ENCODE assay signal across 5 cellular contexts in the genomic region with DNA sequence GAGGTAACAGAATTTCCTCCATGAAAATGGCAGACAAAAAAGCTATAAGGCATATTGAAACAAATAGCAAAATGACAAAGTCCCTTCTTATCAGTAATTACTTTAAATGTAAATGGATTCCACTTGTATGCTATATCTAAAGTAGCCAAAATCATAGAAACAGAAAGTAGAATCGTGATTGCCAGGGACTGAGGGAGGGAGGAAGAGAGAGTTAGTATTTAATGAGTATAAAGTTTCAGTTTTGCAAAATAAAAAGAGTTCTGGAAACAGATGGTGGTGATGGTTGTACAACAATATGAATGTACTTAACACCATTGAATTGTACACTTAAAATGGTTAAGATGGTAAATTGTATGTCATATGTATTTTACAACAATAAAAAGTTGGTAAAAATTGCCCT.
"Had no signal": no experiment of that assay in that cellular context is flagged by ENCODE, and none has a peak within 500 bp of the region (broad histone marks: within the 10 kb centered on the region; RNA-seq: fewer than 3 reads in every experiment).

No MANE protein-coding gene starts in this region.

- DNase-seq: IMR-90, KBM-7 had no signal

- H3K4me3 ChIP-seq: K562 had no signal

- ATAC-seq: HepG2, K562 had no signal

- H3K27ac ChIP-seq: HL-60 had no signal
